Comparison of ENCODE assay signal across 8 cellular contexts in genomic region chr1:15526490-15527339, GRCh38.
DNase-seq lines count a peak whose midpoint lies in the region; ATAC-seq and TF ChIP-seq lines count a peak whose summit lies in the region.

Gene DNAJC16, plus strand, starts transcription at chr1:15526848. Its CDS starts 2,258 bp downstream, at chr1:15529106.

- H3K27me3 ChIP-seq in RWPE2 (ENCODE audit: insufficient read depth, poor library complexity, severe bottlenecking): no peaks in the 10 kb centered on the region

- H3K9me3 ChIP-seq in RWPE2 (ENCODE audit: severe bottlenecking): no peaks in the 10 kb centered on the region

- ATAC-seq in RWPE2 (ENCODE audit: low read depth): peak; percentile 76
- ATAC-seq in stimulated activated naive CD8-positive, alpha-beta T cell treated with anti-CD3 and anti-CD28 coated beads, Interleukin-15, amount 100 ng/mL, for 72 hours: peak; percentile 78

- no peaks in the 10 kb centered on the region for H3K9me3 Mint-ChIP-seq in nephron
- no peaks in the 10 kb centered on the region for H3K9me3 Mint-ChIP-seq in stimulated activated naive CD8-positive, alpha-beta T cell treated with anti-CD3 and anti-CD28 coated beads, Interleukin-15, amount 100 ng/mL, for 72 hours

- no peaks in the 10 kb centered on the region for H3K27me3 Mint-ChIP-seq in nephron (ENCODE audit: low read depth)
- H3K27me3 Mint-ChIP-seq in stimulated activated naive CD8-positive, alpha-beta T cell treated with anti-CD3 and anti-CD28 coated beads, Interleukin-15, amount 100 ng/mL, for 72 hours: no peaks in the 10 kb centered on the region

- H3K4me1 ChIP-seq in RWPE2 (ENCODE audit: insufficient read depth, poor library complexity, severe bottlenecking): no peaks in the 10 kb centered on the region

- H3K4me3 ChIP-seq in LNCaP clone FGC (ENCODE audit: low read depth, low read length) (peak within 1 kb of the TSS; percentile 72), RWPE2 (ENCODE audit: severe bottlenecking) (peak within 1 kb of the TSS; percentile 61), fibroblast of pulmonary artery (replicated peaks; ENCODE audit: low read depth, low read length) (peak within 1 kb of the TSS; percentile 92)

- H3K4me1 Mint-ChIP-seq in nephron: peaks cover 47% of the 10 kb centered on the region
- H3K4me1 Mint-ChIP-seq in stimulated activated naive CD8-positive, alpha-beta T cell treated with anti-CD3 and anti-CD28 coated beads, Interleukin-15, amount 100 ng/mL, for 72 hours: peaks cover 44% of the 10 kb centered on the region

- H3K27ac ChIP-seq in RWPE2 (ENCODE audit: poor library complexity, severe bottlenecking): peak within 1 kb of the TSS; percentile 57

- H3K36me3 ChIP-seq in RWPE2 (ENCODE audit: low read depth): peaks cover 24% of the 10 kb centered on the region; the same call in 1 of the 2 replicates

- H3K4me3 Mint-ChIP-seq in nephron: peak within 1 kb of the TSS; percentile 82 to 88 (median 87)
- peak within 1 kb of the TSS; percentile 93 to 95 for H3K4me3 Mint-ChIP-seq in stimulated activated naive CD8-positive, alpha-beta T cell treated with anti-CD3 and anti-CD28 coated beads, Interleukin-15, amount 100 ng/mL, for 72 hours

- TF ChIP-seq CTCF in LNCaP clone FGC (IDR thresholded peaks at IDR 0.05; ENCODE audit: control insufficient read depth, extremely low read depth, insufficient read depth): 0 out of 2 replicates have a peak, but pooled peaks have one; percentile 26
- peak; percentile 47 for TF ChIP-seq CTCF in RWPE2 (IDR thresholded peaks at IDR 0.05; ENCODE audit: poor library complexity, severe bottlenecking)
- TF ChIP-seq CTCF in fibroblast of pulmonary artery (IDR thresholded peaks at IDR 0.05; ENCODE audit: low read length, missing control alignments): peak; percentile 33
- TF ChIP-seq CTCF in nephron (IDR thresholded peaks at IDR 0.05; ENCODE audit: unreplicated experiment in 3 of 3): no peak

- DNase-seq in EL: peak; percentile 100
- peak; percentile 97 for DNase-seq in GOT3 (lab: John Stamatoyannopoulos, UW)
- DNase-seq in LNCaP clone FGC (ENCODE audit: low read depth): peak; percentile 98
- DNase-seq in RWPE2 (ENCODE audit: low spot score): peak; percentile 100
- peak; percentile 91 for DNase-seq in activated T-helper 9 cell treated with anti-CD3 and anti-CD28 coated beads, Interleukin-2, amount 50 U/mL, for 16 hours (ENCODE audit: low read depth)
- DNase-seq in fibroblast of pulmonary artery (ENCODE audit: low read depth): peak; percentile 100
- DNase-seq in stimulated activated naive CD8-positive, alpha-beta T cell treated with anti-CD3 and anti-CD28 coated beads, Interleukin-15, amount 100 ng/mL, for 72 hours: peak; percentile 97 to 99

- peaks cover 5% of the 10 kb centered on the region for H3K36me3 Mint-ChIP-seq in nephron (ENCODE audit: low read depth)

- peak within 1 kb of the TSS; percentile 82 to 100 (median 88) for H3K27ac Mint-ChIP-seq in nephron
- peak within 1 kb of the TSS; percentile 96 for H3K27ac Mint-ChIP-seq in stimulated activated naive CD8-positive, alpha-beta T cell treated with anti-CD3 and anti-CD28 coated beads, Interleukin-15, amount 100 ng/mL, for 72 hours

Comparison
In these comparisons a context has a peak if more than half of its experiments do, and no peak if none do; other contexts are left out.
1. Peak in every context shown above with its lines: DNase-seq, ATAC-seq, H3K4me3 ChIP-seq and H3K27ac ChIP-seq.
2. CTCF ChIP-seq: peak in LNCaP clone FGC (single experiment), RWPE2 (single experiment) and fibroblast of pulmonary artery (single experiment); none in nephron (0 of 3).